ENCODE assay signal across 7 cellular contexts in genomic region chr22:39051844-39052495, GRCh38. TPM values are rescaled to one million over a fixed set of nuclear protein-coding genes. Genes with fewer than 3 reads are reported as not detected.
"Had no signal": no experiment of that assay in that cellular context is flagged by ENCODE, and none has a peak within 500 bp of the region (broad histone marks: within the 10 kb centered on the region; RNA-seq: fewer than 3 reads in every experiment).

No MANE protein-coding gene starts in this region.

RNA-seq across cellular contexts. Expression of gene APOBEC3F, which starts 11.3 kb away (rescaled TPM):
- total RNA-seq: PC-3 had no signal

RNA-seq across cellular contexts. Expression of gene APOBEC3G, which starts 25.1 kb away (rescaled TPM):
- polyA plus RNA-seq: SK-N-SH had no signal

RNA-seq across cellular contexts. Expression of gene APOBEC3D, which starts 31.0 kb away (rescaled TPM):
- total RNA-seq: body of pancreas had no signal

RNA-seq across cellular contexts. Expression of gene APOBEC3H, which starts 45.1 kb away (rescaled TPM):
- total RNA-seq: body of pancreas, cardiac septum, M059J, Peyer's patch, SJSA1 had no signal
